Comparison of ENCODE assay signal across 10 cellular contexts in genomic region chr9:113675475-113675941, GRCh38.
DNase-seq lines count a peak whose midpoint lies in the region; ATAC-seq and TF ChIP-seq lines count a peak whose summit lies in the region.
"Had no signal": no experiment of that assay in that cellular context is flagged by ENCODE, and none has a peak within 500 bp of the region (broad histone marks: within the 10 kb centered on the region; RNA-seq: fewer than 3 reads in every experiment).

No MANE protein-coding gene starts in this region.

- intact Hi-C loops in sciatic nerve (cut with DNase I), result no loop called here
- intact Hi-C loops in CD4-positive, alpha-beta T cell (cut with DNase I, micrococcal nuclease), result no loop called here

- H3K9me3 Mint-ChIP-seq in CD4-positive, alpha-beta T cell, result no peaks in the 10 kb centered on the region

- POLR2A ChIA-PET in CD4-positive, alpha-beta T cell (lab: Charles Lee), result no interaction called here

- H3K4me1 Mint-ChIP-seq in CD4-positive, alpha-beta T cell (ENCODE audit: low read depth), result no peaks in the 10 kb centered on the region

- H3K4me3 Mint-ChIP-seq in CD4-positive, alpha-beta T cell, result no peak overlapping the region

- no peak for TF ChIP-seq CTCF in fibroblast of pulmonary artery (IDR thresholded peaks at IDR 0.05; ENCODE audit: low read length, missing control alignments)
- TF ChIP-seq CTCF in CD4-positive, alpha-beta T cell (IDR thresholded peaks at IDR 0.05), result no peak

- no peak overlapping the region for H3K27ac Mint-ChIP-seq in CD4-positive, alpha-beta T cell

- H3K36me3 Mint-ChIP-seq in CD4-positive, alpha-beta T cell (ENCODE audit: low read depth), result no peaks in the 10 kb centered on the region

- DNase-seq in GDM1 (lab: John Stamatoyannopoulos, UW) (peak; percentile 40), SIG-M5 treated with dmso at 0.1 percent for 504 hours (lab: John Stamatoyannopoulos, UW; ENCODE audit: unreplicated experiment) (peak; percentile 67), fibroblast of pulmonary artery (ENCODE audit: low read depth) (peak; percentile 98), sciatic nerve (ENCODE audit: low spot score) (peak; percentile 82), SK-N-DZ (ENCODE audit: low spot score) (no peak), NCI-H146 treated with DMSO at 0.1 percent for 48 hours (lab: John Stamatoyannopoulos, UW; ENCODE audit: unreplicated experiment) (no peak)
- no peak for DNase-seq in CD4-positive, alpha-beta T cell
- DNase-seq in stimulated activated CD8-positive, alpha-beta memory T cell treated with anti-CD3 and anti-CD28 coated beads, Interleukin-4, amount 100 ng/mL, for 48 hours, result no peak
- DNase-seq: stimulated activated CD4-positive, alpha-beta T cell treated with anti-CD3 and anti-CD28 coated beads, Interleukin-4, amount 100 ng/mL, for 4 hours had no signal

- ATAC-seq in sciatic nerve, result peak; percentile 81
- ATAC-seq in CD4-positive, alpha-beta T cell (ENCODE audit: poor library complexity), result no peak

- no peak overlapping the region for H3K4me3 ChIP-seq in fibroblast of pulmonary artery (replicated peaks; ENCODE audit: low read depth, low read length)
- H3K4me3 ChIP-seq: esophagus muscularis mucosa had no signal

- CTCF ChIA-PET in CD4-positive, alpha-beta T cell (lab: Charles Lee), result no interaction called here

- no peaks in the 10 kb centered on the region for H3K9me3 ChIP-seq in CD4-positive, alpha-beta T cell (ENCODE audit: control insufficient read depth, low read length)
- H3K9me3 ChIP-seq: esophagus muscularis mucosa had no signal

- peaks cover 42% of the 10 kb centered on the region for H3K27me3 Mint-ChIP-seq in CD4-positive, alpha-beta T cell

- no peak overlapping the region for H3K27ac ChIP-seq in CD4-positive, alpha-beta T cell (ENCODE audit: low read depth, low read length)
- H3K27ac ChIP-seq: esophagus muscularis mucosa had no signal

- peaks cover 23% of the 10 kb centered on the region for H3K27me3 ChIP-seq in CD4-positive, alpha-beta T cell (ENCODE audit: control insufficient read depth, insufficient read depth, low read length)

Comparison
In these comparisons a context has a peak if more than half of its experiments do, and no peak if none do; other contexts are left out.
1. DNase-seq: peak in GDM1 (single experiment), SIG-M5 treated with dmso at 0.1 percent for 504 hours (single experiment), fibroblast of pulmonary artery (single experiment) and sciatic nerve (single experiment); none in CD4-positive, alpha-beta T cell (0 of 10), SK-N-DZ (single experiment), stimulated activated CD8-positive, alpha-beta memory T cell treated with anti-CD3 and anti-CD28 coated beads, Interleukin-4, amount 100 ng/mL, for 48 hours (single experiment) and NCI-H146 treated with DMSO at 0.1 percent for 48 hours (single experiment).